ENCODE assay signal across 8 cellular contexts in genomic region chr16:67666032-67666537, GRCh38. TPM values are rescaled to one million over a fixed set of nuclear protein-coding genes. Genes with fewer than 3 reads are reported as not detected.
DNase-seq lines count a peak whose midpoint lies in the region; ATAC-seq and TF ChIP-seq lines count a peak whose summit lies in the region.

No MANE protein-coding gene starts in this region.

- ATAC-seq in HCT116 (peak; percentile 45), WTC11 (peak; percentile 49), heart right ventricle (peak in 4 of 8 donors; percentile 4 to 8 (median 4))

- H3K4me2 ChIP-seq in HCT116 (ENCODE audit: low read length), result peak overlapping the region; percentile 98

- H2AFZ ChIP-seq in HCT116 (ENCODE audit: low read depth, low read length, poor library complexity, severe bottlenecking), result no peak overlapping the region

- no peak overlapping the region for H3K27ac Mint-ChIP-seq in WTC11

- TF ChIP-seq CTCF in HCT116 (IDR thresholded peaks at IDR 0.05 in 2 of 3, conservative IDR thresholded peaks at IDR 0.05 in 1 of 3; ENCODE audit: borderline replicate concordance in 1 of 3, insufficient read depth in 1 of 3, low read depth in 2 of 3, low read length in 2 of 3) (no peak), WTC11 (IDR thresholded peaks at IDR 0.05) (no peak), heart right ventricle (IDR thresholded peaks at IDR 0.05) (no peak), retinal pigment epithelial cell (conservative IDR thresholded peaks at IDR 0.05; ENCODE audit: low read depth, low read length) (no peak)

- peak overlapping the region; percentile 50; the same call in 1 of the 2 replicates for H3K27ac ChIP-seq in HCT116 (ENCODE audit: low read depth, low read length)
- H3K27ac ChIP-seq in heart right ventricle, result peak overlapping the region; percentile 81 to 98 (median 94)

- H3K4me1 Mint-ChIP-seq in WTC11, result peaks cover 18% of the 10 kb centered on the region

- no peaks in the 10 kb centered on the region for H4K20me1 ChIP-seq in HCT116 (ENCODE audit: insufficient read depth)

- TF ChIP-seq POLR2A in HCT116 (IDR thresholded peaks at IDR 0.05; ENCODE audit: borderline replicate concordance, extremely low read depth, insufficient read depth, insufficient read length), result no peak

- DNase-seq in CD1c-positive myeloid dendritic cell (ENCODE audit: extremely low spot score) (peak; percentile 16), HCT116 (ENCODE audit: low read depth, low spot score) (no peak), WTC11 (ENCODE audit: low spot score) (peak; percentile 67), heart right ventricle (peak in 1 of 2 donors; percentile 59), retinal pigment epithelial cell (ENCODE audit: low read depth) (no peak), NCI-H187 (lab: John Stamatoyannopoulos, UW) (no peak), head of caudate nucleus (no peak), NCI-H446 treated with DMSO at 0.1 percent for 48 hours (lab: John Stamatoyannopoulos, UW) (no peak)

- RAD21 ChIA-PET in HCT116 (lab: Charles Lee; ENCODE audit: low non-redundant PET in 1 of 2, low total read pairs in 2 of 2, uncharacterized antibody in 2 of 2, unreplicated experiment in 2 of 2), result no interaction called here

- CTCF ChIA-PET in HCT116 (lab: Charles Lee) (interaction anchor here (1.3 to 2.7 kb wide), 2 partner anchors 119 to 145 kb away, joined by 7 to 22 read pairs; no protein-coding TSS in a partner anchor), WTC11 (lab: Charles Lee) (interaction anchor here (0.6 to 10.3 kb wide), 19 partner anchors 13 to 1854 kb away, joined by 3 to 137 read pairs (median 5); partner anchors contain the start of genes ATP6V0D1, CARMIL2, CTCF and GFOD2)

- H3K4me1 ChIP-seq in HCT116 (ENCODE audit: control insufficient read depth in 1 of 2, insufficient read depth in 2 of 2, low read length in 2 of 2) (peaks cover 9 to 42% of the 10 kb centered on the region in 2 experiments; a peak in 3 of 4 replicates), heart right ventricle (peaks cover 13 to 44% (median 30%) of the 10 kb centered on the region in 9 donors)

- peaks cover 6% of the 10 kb centered on the region for H3K27me3 Mint-ChIP-seq in WTC11 (ENCODE audit: low read depth)

- H3K27me3 ChIP-seq in HCT116 (ENCODE audit: insufficient read depth, low read length) (no peaks in the 10 kb centered on the region), heart right ventricle (no peaks in the 10 kb centered on the region)

- H3K9ac ChIP-seq in HCT116 (ENCODE audit: low read length), result peak overlapping the region; percentile 78

- 1 to 2% methylated on average over 36 to 44 of the region's 44 CpGs for WGBS in heart right ventricle, 2 donors

- no TSS peak for BruUV-seq in HCT116 (replicated peaks; lab: Mats Ljungman, UMichigan)

- intact Hi-C loops in HCT116 (cut with micrococcal nuclease), result loop anchor here (1.0 to 10.0 kb wide), 2 partner anchors 104 to 711 kb away; partner anchors contain the start of gene CTCF
- intact Hi-C loops in heart right ventricle (cut with DNase I), result loop anchor here in 5 of 10 donors (2.0 to 10.0 kb wide), 5 partner anchors 103 to 171 kb away; partner anchors contain the start of genes CTCF (in 3 of the 5), RANBP10 (in 1 of the 5) and TSNAXIP1 (in 1 of the 5)
- intact Hi-C loops in head of caudate nucleus (cut with DNase I), result loop anchor here (5.0 kb wide), 1 partner anchor 144 kb away; no protein-coding TSS in a partner anchor

- no peaks in the 10 kb centered on the region for H3K9me3 Mint-ChIP-seq in WTC11

- peaks cover 5% of the 10 kb centered on the region; the same call in 1 of the 2 replicates for H3K79me2 ChIP-seq in HCT116 (ENCODE audit: insufficient read depth, low read length)

- H3K36me3 ChIP-seq in HCT116 (ENCODE audit: control insufficient read depth in 1 of 2, insufficient read depth in 2 of 2, low read length in 2 of 2) (no peaks in the 10 kb centered on the region), heart right ventricle (peaks cover 0 to 27% (median 0%) of the 10 kb centered on the region in 9 donors)

- H3K9me3 ChIP-seq in HCT116 (ENCODE audit: control insufficient read depth in 1 of 2, insufficient read depth in 1 of 2, low read depth in 1 of 2, low read length in 2 of 2) (no peaks in the 10 kb centered on the region), heart right ventricle (no peaks in the 10 kb centered on the region)

- H3K4me3 Mint-ChIP-seq in WTC11, result peak overlapping the region; percentile 69

- POLR2A ChIA-PET in HCT116 (lab: Charles Lee) (no interaction called here), WTC11 (lab: Charles Lee) (interaction anchor here (0.9 kb wide), 1 partner anchor 16 kb away, joined by 3 read pairs; no protein-coding TSS in a partner anchor)

- peak overlapping the region; percentile 63 to 71 for H3K4me3 ChIP-seq in HCT116 (replicated peaks in 1 of 2; ENCODE audit: low read depth in 1 of 2, low read length in 2 of 2)
- H3K4me3 ChIP-seq in heart right ventricle, result peak overlapping the region; percentile 58 to 92 (median 87)
- H3K4me3 ChIP-seq in retinal pigment epithelial cell (ENCODE audit: low read length), result peak overlapping the region; percentile 58

- H3K9me2 ChIP-seq in HCT116 (ENCODE audit: insufficient read depth), result no peaks in the 10 kb centered on the region

- no peaks in the 10 kb centered on the region for H3K36me3 Mint-ChIP-seq in WTC11

- TF ChIP-seq RAD21 in HCT116 (IDR thresholded peaks at IDR 0.05; ENCODE audit: low read depth), result no peak

TF ChIP-seq in WTC11, 78 proteins besides CTCF, POLR2A, EP300 and RAD21:
- TF ChIP-seq ZNF263 (CRISPR knock-in tag; IDR thresholded peaks at IDR 0.05; ENCODE audit: low read depth) (0 out of 2 replicates have a peak, but pooled peaks have one; percentile 10), NR3C1 (CRISPR knock-in tag; conservative IDR thresholded peaks at IDR 0.05; ENCODE audit: low read depth) (no peak), E2F1 (CRISPR knock-in tag; IDR thresholded peaks at IDR 0.05) (0 out of 2 replicates have a peak, but pooled peaks have one; percentile 28), MAX (CRISPR knock-in tag; IDR thresholded peaks at IDR 0.05) (peak; percentile 72; the same call in 1 of the 2 replicates), SP1 (CRISPR knock-in tag; conservative IDR thresholded peaks at IDR 0.05) (no peak), HMGXB4 (CRISPR knock-in tag; IDR thresholded peaks at IDR 0.05) (0 out of 2 replicates have a peak, but pooled peaks have one; percentile 33)

RNA-seq across cellular contexts. Expression of gene ENKD1, which starts 0.5 kb away (rescaled TPM):
- total RNA-seq in HCT116 (2021; ENCODE audit: unreplicated experiment) (16.8 TPM), WTC11 (2021) (10.3 to 11.9 TPM (median 11.7 TPM) in 3 replicates), heart right ventricle (10 to 100 TPM in 1 of 10 donors, 1 to 10 TPM in 9; 3.6 to 12.7 (median 8.4) TPM)
- polyA plus RNA-seq in HCT116 (2012), result 19.8 and 20.2 TPM in 2 replicates
- polyA plus RNA-seq in heart right ventricle, result 10 to 100 TPM; 24.5 to 30.9 TPM

RNA-seq across cellular contexts. Expression of gene C16orf86, which starts 0.5 kb away (rescaled TPM):
- total RNA-seq in HCT116 (2021; ENCODE audit: unreplicated experiment), result 0.79 TPM
- polyA plus RNA-seq in HCT116 (2012), result 0.23 and 0.25 TPM in 2 replicates
- total RNA-seq in WTC11 (2021), result 4.1 to 5.4 TPM (median 4.9 TPM) in 3 replicates
- 1 to 10 TPM; 2.8 to 5.6 (median 4.3) TPM for total RNA-seq in heart right ventricle
- 1 to 10 TPM; 2.6 to 3.7 TPM for polyA plus RNA-seq in heart right ventricle

RNA-seq across cellular contexts. Expression of gene PARD6A, which starts 5.3 kb away (rescaled TPM):
- total RNA-seq in HCT116 (2021; ENCODE audit: unreplicated experiment) (5.6 TPM), WTC11 (2021) (17.1 to 18.5 TPM (median 17.4 TPM) in 3 replicates), heart right ventricle (1 to 10 TPM; 1.7 to 5.9 (median 2.2) TPM)
- 7.5 and 9.1 TPM in 2 replicates for polyA plus RNA-seq in HCT116 (2012)
- polyA plus RNA-seq in heart right ventricle, result 1 to 10 TPM; 2.7 to 5.8 TPM

RNA-seq across cellular contexts. Expression of gene ACD, which starts 6.0 kb away (rescaled TPM):
- total RNA-seq in HCT116 (2021; ENCODE audit: unreplicated experiment) (53.8 TPM), WTC11 (2021) (38.1 to 41.3 TPM (median 40.7 TPM) in 3 replicates), heart right ventricle (10 to 100 TPM in 1 of 10 donors, 1 to 10 TPM in 9; 6.9 to 11.3 (median 8.6) TPM)
- polyA plus RNA-seq in HCT116 (2012), result 47.0 and 53.5 TPM in 2 replicates
- 10 to 100 TPM in 1 of 2 donors, 1 to 10 TPM in 1; 7.7 to 15.0 TPM for polyA plus RNA-seq in heart right ventricle

RNA-seq across cellular contexts. Expression of gene CARMIL2, which starts 21.1 kb away (rescaled TPM):
- total RNA-seq in HCT116 (2021; ENCODE audit: unreplicated experiment) (33.9 TPM), WTC11 (2021) (33.3 to 42.3 TPM (median 38.3 TPM) in 3 replicates), heart right ventricle (1 to 10 TPM in 3 of 10 donors, under 1 TPM in 6, not detected in 1; 0.27 to 2.7 (median 0.60) TPM)
- 11.7 and 13.7 TPM in 2 replicates for polyA plus RNA-seq in HCT116 (2012)
- 1 to 10 TPM in 1 of 2 donors, under 1 TPM in 1; 0.16 to 1.2 TPM for polyA plus RNA-seq in heart right ventricle

Comparison
In these comparisons a context has a peak if more than half of its experiments do, and no peak if none do; other contexts are left out.
1. DNase-seq: peak in CD1c-positive myeloid dendritic cell (single experiment) and WTC11 (single experiment); none in HCT116 (single experiment), retinal pigment epithelial cell (single experiment), NCI-H187 (0 of 2), head of caudate nucleus (0 of 42) and NCI-H446 treated with DMSO at 0.1 percent for 48 hours (single experiment).
2. Peak in every context shown above with its lines, with median percentiles within 50 percentile points of each other: H3K4me3 ChIP-seq.